Comparison of ENCODE assay signal across 1 cellular context in the genomic region with DNA sequence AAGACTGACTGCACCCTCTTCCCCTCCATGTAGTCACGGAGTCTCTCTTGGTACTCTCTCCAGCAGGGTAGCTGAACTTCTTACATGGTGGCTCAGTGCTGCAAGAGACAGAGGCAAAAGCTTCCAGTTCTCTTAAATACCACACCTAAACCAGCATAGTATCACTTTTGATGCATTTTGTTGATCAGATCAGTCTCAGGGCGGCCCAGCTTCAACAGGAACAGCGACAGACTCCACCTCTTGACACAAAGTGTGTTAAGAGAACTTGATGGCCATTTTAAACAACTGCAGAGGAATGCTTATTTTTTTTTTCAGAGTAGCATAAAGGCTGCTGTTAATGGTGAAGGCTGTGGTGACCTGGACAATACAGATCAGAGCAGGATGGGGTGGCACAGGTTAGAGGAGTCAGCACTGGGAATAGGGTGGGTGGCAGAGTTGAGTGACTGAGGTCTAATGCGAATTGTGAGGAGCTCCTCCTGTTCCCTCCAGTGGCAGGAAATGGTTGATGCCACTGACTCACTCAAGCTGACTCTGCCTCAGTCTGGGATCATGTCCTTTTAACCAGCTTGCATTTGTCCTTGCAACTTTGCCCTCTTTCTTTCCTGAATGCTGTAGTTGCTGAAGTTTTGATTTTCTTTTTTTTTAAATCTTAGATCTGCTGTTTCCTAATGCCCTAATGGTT.
TF ChIP-seq lines count a peak whose summit lies in the region.

No MANE protein-coding gene starts in this region.

TF ChIP-seq in SK-N-SH treated with all-trans-retinoic acid at 6 μM for 48 hours, 23 proteins besides CTCF, POLR2A, EP300 and RAD21 (continued from another document):
- TF ChIP-seq TSHZ2 (CRISPR knock-in tag; IDR thresholded peaks at IDR 0.05), result no peak
- no peak for TF ChIP-seq ARNTL (CRISPR knock-in tag; IDR thresholded peaks at IDR 0.05; ENCODE audit: borderline replicate concordance, low read depth)
- no peak for TF ChIP-seq CREB5 (CRISPR knock-in tag; IDR thresholded peaks at IDR 0.05; ENCODE audit: low read depth)
- no peak for TF ChIP-seq ZFP30 (CRISPR knock-in tag; IDR thresholded peaks at IDR 0.05)
- TF ChIP-seq TCF4 (CRISPR knock-in tag; IDR thresholded peaks at IDR 0.05; ENCODE audit: borderline replicate concordance), result no peak
- no peak for TF ChIP-seq ISL1 (CRISPR knock-in tag; IDR thresholded peaks at IDR 0.05)
- TF ChIP-seq ZFP3 (CRISPR knock-in tag; IDR thresholded peaks at IDR 0.05), result no peak
- no peak for TF ChIP-seq OSR1 (CRISPR knock-in tag; IDR thresholded peaks at IDR 0.05)
- no peak for TF ChIP-seq PPARA (CRISPR knock-in tag; IDR thresholded peaks at IDR 0.05; ENCODE audit: borderline replicate concordance)
- no peak for TF ChIP-seq ZNF8 (CRISPR knock-in tag; IDR thresholded peaks at IDR 0.05)
- no peak for TF ChIP-seq CSRNP3 (CRISPR knock-in tag; IDR thresholded peaks at IDR 0.05)
- TF ChIP-seq TOX (CRISPR knock-in tag; IDR thresholded peaks at IDR 0.05; ENCODE audit: borderline replicate concordance), result no peak
